8 cellular contexts compared by ENCODE assay signal in the genomic region with DNA sequence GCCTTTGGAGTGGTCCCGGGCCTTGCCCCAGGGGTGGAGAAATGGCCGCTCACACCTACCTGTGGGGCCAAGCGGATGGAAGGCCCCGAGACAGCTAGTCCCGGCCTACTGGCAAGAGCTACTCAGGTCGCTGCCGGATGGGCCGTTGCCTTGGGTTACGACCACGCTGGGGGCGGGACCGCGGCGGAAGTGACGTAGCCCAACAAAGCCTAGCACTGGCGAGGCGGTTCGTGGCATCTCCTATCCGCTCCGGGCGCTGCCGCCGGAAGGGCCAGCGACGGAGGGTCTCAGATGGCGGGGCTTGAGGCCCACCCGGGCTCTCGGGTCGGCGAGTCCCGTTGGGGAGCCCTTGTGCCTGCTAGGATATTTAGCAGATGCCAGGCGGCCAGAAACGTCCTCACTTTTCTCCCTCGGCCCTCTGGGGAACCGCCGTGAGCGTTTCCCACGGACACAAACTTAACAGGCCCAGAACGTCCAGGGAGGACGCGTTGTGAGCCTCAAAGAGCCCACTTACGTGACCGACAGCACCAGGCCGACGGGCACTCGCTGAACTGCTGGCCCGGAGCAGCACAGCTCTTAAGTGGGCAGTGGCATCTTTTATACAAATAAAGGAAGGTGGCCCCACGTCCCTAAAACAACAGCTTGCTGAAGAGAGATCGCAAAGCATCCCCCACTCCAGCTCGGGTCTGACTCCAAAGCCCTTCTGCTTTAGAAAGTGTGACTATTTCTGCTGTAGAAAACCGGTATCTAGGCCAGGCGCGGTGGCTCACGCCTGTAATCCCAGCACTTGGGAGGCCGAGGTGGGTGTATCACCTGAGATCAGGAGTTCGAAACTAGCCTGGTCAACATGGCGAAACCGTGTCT. TPM values are rescaled to one million over a fixed set of nuclear protein-coding genes. Genes with fewer than 3 reads are reported as not detected.
DNase-seq lines count a peak whose midpoint lies in the region; ATAC-seq and TF ChIP-seq lines count a peak whose summit lies in the region.

A gene with protein sequence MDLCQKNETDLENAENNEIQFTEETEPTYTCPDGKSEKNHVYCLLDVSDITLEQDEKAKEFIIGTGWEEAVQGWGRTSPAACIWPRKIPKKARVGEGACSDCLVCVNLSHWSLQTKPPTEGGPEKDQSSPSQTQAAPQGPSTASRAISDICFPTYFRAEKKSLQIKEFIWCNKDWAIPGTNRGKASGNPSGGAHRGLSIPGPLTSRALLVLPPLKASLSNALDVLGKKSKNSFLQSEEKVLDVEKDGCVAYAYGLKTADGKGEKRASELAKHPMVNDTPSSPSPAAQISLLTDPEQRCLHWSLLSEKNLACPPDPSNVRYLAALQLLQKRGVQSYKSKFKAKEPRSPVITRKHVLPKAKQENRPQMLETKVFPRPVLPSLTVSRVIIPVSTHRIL (minus strand): TSS at position 162 of the 864 bp plus-strand sequence. CDS start 13,283 bp downstream, outside the sequence.

- H3K9ac ChIP-seq in mucosa of stomach (ENCODE audit: low read length), result peak within 1 kb of the TSS; percentile 91

- no peaks in the 10 kb centered on the region for H3K9me3 ChIP-seq in mucosa of stomach (ENCODE audit: control insufficient read depth, low read length)

- H3K27me3 ChIP-seq in mucosa of stomach (ENCODE audit: control insufficient read depth, insufficient read depth, low read length), result no peaks in the 10 kb centered on the region

- H3K4me1 ChIP-seq in mucosa of stomach (ENCODE audit: control insufficient read depth, insufficient read depth, low read length), result no peaks in the 10 kb centered on the region

- ATAC-seq in GM21619 (IDR thresholded peaks at IDR 0.05; ENCODE audit: unreplicated experiment) (peak; percentile 94), esophagus mucosa (peak; percentile 98)

- no peaks in the 10 kb centered on the region for H3K36me3 ChIP-seq in mucosa of stomach (ENCODE audit: control insufficient read depth, insufficient read depth, low read length)

- no peak for TF ChIP-seq EP300 in Ishikawa (IDR thresholded peaks at IDR 0.05; ENCODE audit: borderline replicate concordance)

- H3K4me3 ChIP-seq in mucosa of stomach (ENCODE audit: low read length), result peak within 1 kb of the TSS; percentile 96

- DNase-seq in DMS53 (lab: John Stamatoyannopoulos, UW) (peak; percentile 96), OCI-M1 (lab: John Stamatoyannopoulos, UW) (peak; percentile 98)
- peak; percentile 99 for DNase-seq in activated T-cell treated with anti-CD3 and anti-CD28 coated beads, Interleukin-2, amount 50 U/mL, for 1 hour
- DNase-seq in stimulated activated CD8-positive, alpha-beta memory T cell treated with anti-CD3 and anti-CD28 coated beads, Interleukin-4, amount 100 ng/mL, for 4 hours (ENCODE audit: low read depth in 2 of 2, low spot score in 1 of 2), result peak; percentile 93 to 96

- TF ChIP-seq RAD21 in Ishikawa (IDR thresholded peaks at IDR 0.05; ENCODE audit: low read depth), result no peak

TF ChIP-seq in Ishikawa, 13 proteins besides CTCF, POLR2A, EP300 and RAD21:
- TF ChIP-seq FOXM1 (IDR thresholded peaks at IDR 0.05; ENCODE audit: borderline replicate concordance, low read depth) (no peak; the same call in 1 of the 2 replicates), CREB1 (IDR thresholded peaks at IDR 0.05; ENCODE audit: low read depth) (peak; percentile 83), ZBTB7A (IDR thresholded peaks at IDR 0.05; ENCODE audit: low read depth) (peak; percentile 92), TEAD4 (IDR thresholded peaks at IDR 0.05) (no peak), EGR1 (IDR thresholded peaks at IDR 0.05) (peak; percentile 37; the same call in 1 of the 2 replicates), TCF12 (IDR thresholded peaks at IDR 0.05; ENCODE audit: low read depth) (peak; percentile 35; the same call in 1 of the 2 replicates), TAF1 (IDR thresholded peaks at IDR 0.05; ENCODE audit: low read depth) (peak; percentile 84), NFIC (IDR thresholded peaks at IDR 0.05) (no peak), CEBPB (IDR thresholded peaks at IDR 0.05) (no peak), YY1 (IDR thresholded peaks at IDR 0.05; ENCODE audit: low read depth) (peak; percentile 62; the same call in 1 of the 2 replicates)
- TF ChIP-seq, protein P1, sequence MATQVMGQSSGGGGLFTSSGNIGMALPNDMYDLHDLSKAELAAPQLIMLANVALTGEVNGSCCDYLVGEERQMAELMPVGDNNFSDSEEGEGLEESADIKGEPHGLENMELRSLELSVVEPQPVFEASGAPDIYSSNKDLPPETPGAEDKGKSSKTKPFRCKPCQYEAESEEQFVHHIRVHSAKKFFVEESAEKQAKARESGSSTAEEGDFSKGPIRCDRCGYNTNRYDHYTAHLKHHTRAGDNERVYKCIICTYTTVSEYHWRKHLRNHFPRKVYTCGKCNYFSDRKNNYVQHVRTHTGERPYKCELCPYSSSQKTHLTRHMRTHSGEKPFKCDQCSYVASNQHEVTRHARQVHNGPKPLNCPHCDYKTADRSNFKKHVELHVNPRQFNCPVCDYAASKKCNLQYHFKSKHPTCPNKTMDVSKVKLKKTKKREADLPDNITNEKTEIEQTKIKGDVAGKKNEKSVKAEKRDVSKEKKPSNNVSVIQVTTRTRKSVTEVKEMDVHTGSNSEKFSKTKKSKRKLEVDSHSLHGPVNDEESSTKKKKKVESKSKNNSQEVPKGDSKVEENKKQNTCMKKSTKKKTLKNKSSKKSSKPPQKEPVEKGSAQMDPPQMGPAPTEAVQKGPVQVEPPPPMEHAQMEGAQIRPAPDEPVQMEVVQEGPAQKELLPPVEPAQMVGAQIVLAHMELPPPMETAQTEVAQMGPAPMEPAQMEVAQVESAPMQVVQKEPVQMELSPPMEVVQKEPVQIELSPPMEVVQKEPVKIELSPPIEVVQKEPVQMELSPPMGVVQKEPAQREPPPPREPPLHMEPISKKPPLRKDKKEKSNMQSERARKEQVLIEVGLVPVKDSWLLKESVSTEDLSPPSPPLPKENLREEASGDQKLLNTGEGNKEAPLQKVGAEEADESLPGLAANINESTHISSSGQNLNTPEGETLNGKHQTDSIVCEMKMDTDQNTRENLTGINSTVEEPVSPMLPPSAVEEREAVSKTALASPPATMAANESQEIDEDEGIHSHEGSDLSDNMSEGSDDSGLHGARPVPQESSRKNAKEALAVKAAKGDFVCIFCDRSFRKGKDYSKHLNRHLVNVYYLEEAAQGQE (IDR thresholded peaks at IDR 0.05; ENCODE audit: low read depth), result no peak
- TF ChIP-seq, protein P2, sequence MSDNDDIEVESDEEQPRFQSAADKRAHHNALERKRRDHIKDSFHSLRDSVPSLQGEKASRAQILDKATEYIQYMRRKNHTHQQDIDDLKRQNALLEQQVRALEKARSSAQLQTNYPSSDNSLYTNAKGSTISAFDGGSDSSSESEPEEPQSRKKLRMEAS (IDR thresholded peaks at IDR 0.05), result peak; percentile 75

RNA-seq across cellular contexts. Expression of the gene that starts here (rescaled TPM):
- total RNA-seq in esophagus mucosa, result not detected

Comparison
In these comparisons a context has a peak if more than half of its experiments do, and no peak if none do; other contexts are left out.
1. Peak in every context shown above with its lines: DNase-seq, ATAC-seq and H3K4me3 ChIP-seq.
2. Peak in ATAC-seq in esophagus mucosa; RNA of the gene not detected or under 1 TPM.